In the genomic region with DNA sequence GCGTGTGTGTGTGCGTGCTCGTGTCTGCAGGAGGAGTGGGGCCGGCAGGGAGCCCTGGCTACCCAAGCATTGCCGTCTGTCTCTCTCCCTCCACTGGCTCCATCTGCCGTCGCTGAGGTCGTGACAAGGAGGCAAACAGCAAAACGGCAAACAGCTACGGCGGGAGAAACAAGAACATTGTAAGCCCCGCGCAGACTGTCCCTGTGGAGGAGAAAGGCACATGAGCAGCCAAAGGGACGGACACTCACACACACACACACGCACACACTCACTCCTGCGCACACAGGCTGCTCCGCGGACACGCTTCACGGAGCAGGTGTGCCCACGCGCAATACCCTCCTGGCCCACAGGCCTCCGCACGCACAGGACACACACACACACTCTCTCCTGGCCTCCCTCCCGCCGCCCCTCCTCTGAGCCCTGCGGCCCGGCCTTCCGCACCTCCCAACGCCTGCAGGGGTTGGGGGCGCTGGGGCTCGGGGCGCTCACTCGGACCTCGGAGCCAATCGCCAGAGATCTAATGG, we compare ENCODE assay signal across 8 cellular contexts. TPM values are rescaled to one million over a fixed set of nuclear protein-coding genes. Genes with fewer than 3 reads are reported as not detected.
A peak's percentile ranks its signal among the peaks of the same experiment; 100 is the strongest.
DNase-seq lines count a peak whose midpoint lies in the region; ATAC-seq and TF ChIP-seq lines count a peak whose summit lies in the region.

No MANE protein-coding gene starts in this region.

- H3K36me3 ChIP-seq in DOHH2 (ENCODE audit: control insufficient read depth, low read length) = peaks cover 9% of the 10 kb centered on the region; the same call in 1 of the 2 replicates
- no peaks in the 10 kb centered on the region for H3K36me3 ChIP-seq in GM23248 (ENCODE audit: low read depth)
- no peaks in the 10 kb centered on the region for H3K36me3 ChIP-seq in SU-DHL-6 (ENCODE audit: low read length)
- H3K36me3 ChIP-seq in psoas muscle (ENCODE audit: insufficient read depth in 1 of 2, low read depth in 1 of 2) = no peaks in the 10 kb centered on the region

- no peaks in the 10 kb centered on the region for H4K20me1 ChIP-seq in DOHH2 (ENCODE audit: control insufficient read depth, insufficient read depth, low read depth, low read length)
- no peaks in the 10 kb centered on the region for H4K20me1 ChIP-seq in GM23248 (ENCODE audit: insufficient read depth)
- no peaks in the 10 kb centered on the region for H4K20me1 ChIP-seq in SU-DHL-6 (ENCODE audit: low read depth, low read length)

- peak overlapping the region; percentile 85 for H3K4me3 ChIP-seq in DOHH2 (ENCODE audit: low read length)
- peak overlapping the region; percentile 56 for H3K4me3 ChIP-seq in GM23248
- peak overlapping the region; percentile 16 for H3K4me3 ChIP-seq in SU-DHL-6 (ENCODE audit: insufficient read depth, low read length, poor library complexity, severe bottlenecking)
- peak overlapping the region; percentile 51 for H3K4me3 ChIP-seq in fibroblast of villous mesenchyme (ENCODE audit: low read depth, low read length)
- peak overlapping the region; percentile 70 for H3K4me3 ChIP-seq in psoas muscle

- H3K4me1 ChIP-seq in DOHH2 (ENCODE audit: control insufficient read depth, low read length) (peaks cover 89% of the 10 kb centered on the region), GM23248 (ENCODE audit: insufficient read depth) (no peaks in the 10 kb centered on the region; the same call in 1 of the 2 replicates), psoas muscle (peaks cover 13% of the 10 kb centered on the region)

- H3F3A ChIP-seq in DOHH2 (ENCODE audit: control insufficient read depth, insufficient read depth) = peaks cover 42% of the 10 kb centered on the region
- 0 out of 2 replicates have a peak, but pooled peaks cover 4% of the 10 kb centered on the region for H3F3A ChIP-seq in GM23248 (ENCODE audit: insufficient read depth)
- H3F3A ChIP-seq in SU-DHL-6 (ENCODE audit: insufficient read depth) = peaks cover 35% of the 10 kb centered on the region

- ATAC-seq in psoas muscle (peak; percentile 20 to 44 (median 28)), HG02870 (IDR thresholded peaks at IDR 0.05; ENCODE audit: unreplicated experiment) (no peak)

- TF ChIP-seq CTCF in DOHH2 (IDR thresholded peaks at IDR 0.05; ENCODE audit: low read depth, low read length, poor library complexity, severe bottlenecking) (no peak), SU-DHL-6 (IDR thresholded peaks at IDR 0.05; ENCODE audit: insufficient read depth, low read length, poor library complexity, severe bottlenecking) (no peak), fibroblast of villous mesenchyme (IDR thresholded peaks at IDR 0.05; ENCODE audit: insufficient read depth, low read depth, low read length) (no peak), psoas muscle (IDR thresholded peaks at IDR 0.05) (no peak)

- H3K79me2 ChIP-seq in DOHH2 (ENCODE audit: control insufficient read depth, low read length) (peaks cover 27% of the 10 kb centered on the region), GM23248 (ENCODE audit: insufficient read depth) (no peaks in the 10 kb centered on the region), SU-DHL-6 (ENCODE audit: insufficient read depth, low read length) (no peaks in the 10 kb centered on the region)

- H3K27me3 ChIP-seq in DOHH2 (ENCODE audit: control insufficient read depth, low read length) (no peaks in the 10 kb centered on the region), GM23248 (replicated peaks; ENCODE audit: insufficient read depth) (peaks cover 84% of the 10 kb centered on the region), SU-DHL-6 (ENCODE audit: low read length) (no peaks in the 10 kb centered on the region), psoas muscle (ENCODE audit: insufficient read depth in 3 of 3, low read length in 2 of 3) (peaks cover 0 to 56% (median 19%) of the 10 kb centered on the region in 3 donors)

- peak overlapping the region; percentile 87 for H3K4me2 ChIP-seq in DOHH2 (ENCODE audit: low read length)
- H3K4me2 ChIP-seq in GM23248 (ENCODE audit: unreplicated experiment) = peak overlapping the region; percentile 36
- H3K4me2 ChIP-seq in SU-DHL-6 (ENCODE audit: low read depth, low read length, poor library complexity, severe bottlenecking) = peak overlapping the region; percentile 65

- in situ Hi-C loops in GM23248 (cut with MboI) = loop anchor here (10.0 kb wide), 1 partner anchor 454 kb away; no protein-coding TSS in a partner anchor

- H3K27ac ChIP-seq in DOHH2 (ENCODE audit: low read depth, low read length) = peak overlapping the region; percentile 96
- no peak overlapping the region for H3K27ac ChIP-seq in GM23248
- H3K27ac ChIP-seq in SU-DHL-6 (ENCODE audit: low read depth, low read length) = peak overlapping the region; percentile 87
- no peak overlapping the region for H3K27ac ChIP-seq in psoas muscle

- DNase-seq in GM23248 (peak; percentile 43), fibroblast of villous mesenchyme (ENCODE audit: low read depth) (no peak), psoas muscle (peak; percentile 32 to 59), DMS114 treated with DMSO at 0.1 percent for 48 hours (lab: John Stamatoyannopoulos, UW; ENCODE audit: unreplicated experiment) (no peak), NCI-H2107 (lab: John Stamatoyannopoulos, UW) (no peak)

- H3K9me2 ChIP-seq in DOHH2 (replicated peaks; ENCODE audit: control insufficient read depth, low read length) = no peaks in the 10 kb centered on the region
- no peaks in the 10 kb centered on the region for H3K9me2 ChIP-seq in GM23248 (ENCODE audit: insufficient read depth)
- H3K9me2 ChIP-seq in SU-DHL-6 (replicated peaks; ENCODE audit: insufficient read depth, low read length) = no peaks in the 10 kb centered on the region

- 1 to 2% methylated on average over 25 to 36 of the region's 36 CpGs for WGBS in GM23248 (ENCODE audit: low coverage in 1 of 2, low lambda C conversion rate in 2 of 2, missing lambda C conversion rate in 2 of 2), 2 experiments
- WGBS in psoas muscle, 3 donors = 3 to 5% (median 4%) methylated on average over 28 to 36 of the region's 36 CpGs

- intact Hi-C loops in psoas muscle (cut with DNase I) = no loop called here

- H3K9me3 ChIP-seq in DOHH2 (ENCODE audit: control insufficient read depth, insufficient read depth, low read length) (no peaks in the 10 kb centered on the region), GM23248 (ENCODE audit: low read depth) (no peaks in the 10 kb centered on the region), SU-DHL-6 (ENCODE audit: insufficient read depth, low read length) (no peaks in the 10 kb centered on the region), psoas muscle (no peaks in the 10 kb centered on the region)

- H3K9ac ChIP-seq in GM23248 = no peak overlapping the region
- H3K9ac ChIP-seq in SU-DHL-6 (ENCODE audit: low read length) = peak overlapping the region; percentile 52

- H2AFZ ChIP-seq in GM23248 = 0 out of 2 replicates have a peak overlapping the region, but pooled peaks have one; percentile 12
- H2AFZ ChIP-seq in SU-DHL-6 (ENCODE audit: low read depth, low read length, severe bottlenecking) = peak overlapping the region; percentile 69

RNA-seq across cellular contexts. Expression of gene CISTR, which starts 0.9 kb away (rescaled TPM):
- total RNA-seq in GM23248 (2014; rRNA removed; shearing (Covaris generic)) = not detected in 2 replicates
- not detected in 2 replicates for polyA plus RNA-seq in GM23248 (2016; fragmentation: Nextera tagmentation; extraction: Ambion mirVana)
- total RNA-seq in fibroblast of villous mesenchyme = not detected in 2 replicates
- total RNA-seq in psoas muscle = not detected
- not detected for polyA plus RNA-seq in psoas muscle

RNA-seq across cellular contexts. Expression of gene CALCOCO1, which starts 23.6 kb away (rescaled TPM):
- 206 and 243 TPM in 2 replicates for total RNA-seq in GM23248 (2014; rRNA removed; shearing (Covaris generic))
- polyA plus RNA-seq in GM23248 (2016; fragmentation: Nextera tagmentation; extraction: Ambion mirVana) (149 and 155 TPM in 2 replicates), psoas muscle (100 to 1,000 TPM in 2 of 3 donors, 10 to 100 TPM in 1; 41.1 to 125 (median 124) TPM)
- total RNA-seq in fibroblast of villous mesenchyme (78.2 and 84.4 TPM in 2 replicates), psoas muscle (100 to 1,000 TPM; 180 to 255 (median 189) TPM)

Comparison
In these comparisons a context has a peak if more than half of its experiments do, and no peak if none do; other contexts are left out.
1. H3K27ac ChIP-seq: peak in DOHH2 (single experiment) and SU-DHL-6 (single experiment); none in GM23248 (single experiment) and psoas muscle (single experiment).
2. H3K4me2 ChIP-seq: peak in every context shown above with its lines; median percentile 87 in DOHH2; 65 in SU-DHL-6; 36 in GM23248.
3. H3K4me3 ChIP-seq: peak in every context shown above with its lines; median percentile 85 in DOHH2; 70 in psoas muscle; 56 in GM23248; 51 in fibroblast of villous mesenchyme; 16 in SU-DHL-6.
4. DNase-seq: peak in GM23248 (single experiment) and psoas muscle (2 of 2); none in fibroblast of villous mesenchyme (single experiment), DMS114 treated with DMSO at 0.1 percent for 48 hours (single experiment) and NCI-H2107 (single experiment).